Comparison of ENCODE assay signal across 16 cellular contexts in genomic region chr11:13691296-13691899, GRCh38.
"Had no signal": no experiment of that assay in that cellular context is flagged by ENCODE, and none has a peak within 500 bp of the region (broad histone marks: within the 10 kb centered on the region; RNA-seq: fewer than 3 reads in every experiment).

No MANE protein-coding gene starts in this region.

- H3K9me3 ChIP-seq: thyroid gland, uterus had no signal

- DNase-seq: activated CD4-positive, alpha-beta T cell treated with anti-CD3 and anti-CD28 coated beads, Interleukin-2, amount 50 U/mL, for 4 hours; activated CD4-positive, CD25-positive, alpha-beta regulatory T cell treated with anti-CD3 and anti-CD28 coated beads, Interleukin-2, amount 50 U/mL, for 72 hours; activated naive CD4-positive, alpha-beta T cell treated with anti-CD3 and anti-CD28 coated beads for 36 hours; activated T-cell treated with anti-CD3 and anti-CD28 coated beads, Interleukin-2, amount 50 U/mL, for 1 hour; glutamatergic neuron; hypothalamus; mesenchymal stem cell; naive thymus-derived CD8-positive, alpha-beta T cell; posterior cingulate gyrus; retina; stimulated activated CD4-positive, alpha-beta T cell treated with anti-CD3 and anti-CD28 coated beads, Interleukin-2, amount 100 ng/mL, for 48 hours; T1000; thyroid gland; uterus had no signal

- ATAC-seq: naive thymus-derived CD8-positive, alpha-beta T cell; stimulated activated memory B cell treated with anti-CD40 and anti-IgM and Interleukin-4, amounts not matched to agents 10 μg/mL and 1 μg/mL and 100 μg/mL, for 72 hours had no signal

- H3K36me3 ChIP-seq: thyroid gland, uterus had no signal

- H3K27ac ChIP-seq: foreskin keratinocyte, thyroid gland, uterus had no signal

- H3K4me3 ChIP-seq: thyroid gland, uterus had no signal

- H3K27me3 ChIP-seq: foreskin keratinocyte, thyroid gland, uterus had no signal
